Comparison of ENCODE assay signal across 26 cellular contexts in the genomic region with DNA sequence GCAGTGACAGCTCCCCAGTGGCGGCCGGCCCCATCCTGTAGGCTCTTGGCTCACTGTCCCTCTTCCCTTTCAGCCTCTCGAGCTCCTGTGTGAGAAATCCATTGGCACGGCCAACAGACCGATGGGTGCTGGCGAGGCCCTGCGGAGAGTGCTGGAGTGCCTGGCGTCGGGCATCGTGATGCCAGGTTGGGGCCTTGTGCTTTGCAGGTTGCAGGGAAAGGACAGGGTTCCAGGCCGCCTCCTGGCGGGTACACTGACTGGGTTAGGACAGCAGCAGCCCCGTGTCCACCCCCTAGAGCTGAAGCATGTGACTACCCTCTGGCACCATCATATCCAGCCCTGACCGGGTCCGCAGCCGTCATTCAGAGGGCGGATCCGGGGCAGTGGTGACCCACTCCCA.
"Had no signal": no experiment of that assay in that cellular context is flagged by ENCODE, and none has a peak within 500 bp of the region (broad histone marks: within the 10 kb centered on the region; RNA-seq: fewer than 3 reads in every experiment).

No MANE protein-coding gene starts in this region.

- DNase-seq: activated CD4-positive, alpha-beta memory T cell treated with anti-CD3 and anti-CD28 coated beads for 36 hours; activated CD4-positive, alpha-beta T cell treated with anti-CD3 and anti-CD28 coated beads, Interleukin-2, amount 10 ng/mL, durations not matched to agents 7 days and 5 days; activated CD4-positive, CD25-positive, alpha-beta regulatory T cell; activated CD8-positive, alpha-beta memory T cell treated with anti-CD3 and anti-CD28 coated beads for 24 hours; activated effector memory CD4-positive, alpha-beta T cell treated with anti-CD3 and anti-CD28 coated beads, Interleukin-2, amount 50 U/mL, for 16 hours; activated naive CD4-positive, alpha-beta T cell treated with Interleukin-2 at 50 U/mL for 16 hours; activated naive CD8-positive, alpha-beta T cell treated with anti-CD3 and anti-CD28 coated beads for 36 hours; activated T-cell treated with anti-CD3 and anti-CD28 coated beads, Interleukin-2, amount 50 U/mL, for 4 hours; anterior cingulate cortex; caudate nucleus; Karpas-422; MM.1S; NCI-H1105 treated with DMSO at 0.1 percent for 48 hours; NCI-H1436 treated with DMSO at 0.1 percent for 48 hours; NCI-H187; NCI-H2081; NCI-H510A treated with DMSO at 0.1 percent for 48 hours; NCI-H69; NK-92 treated with Interleukin-12 subunit alpha and Interleukin-12 subunit beta, amount 100 ng/mL, for 24 hours; OCI-M1; RPMI8226; SHP77; T-helper 9 cell had no signal

- H3K9me3 Mint-ChIP-seq: activated CD4-positive, alpha-beta memory T cell treated with anti-CD3 and anti-CD28 coated beads for 36 hours; activated CD4-positive, alpha-beta T cell treated with anti-CD3 and anti-CD28 coated beads, Interleukin-2, amount 10 ng/mL, durations not matched to agents 7 days and 5 days; activated naive CD8-positive, alpha-beta T cell treated with anti-CD3 and anti-CD28 coated beads for 36 hours; activated T-cell treated with anti-CD3 and anti-CD28 coated beads, Interleukin-2, amount 50 U/mL, for 4 hours; T-helper 1 cell treated with Interleukin-12 subunit alpha and Interleukin-12 subunit beta and Interleukin-4 antibody, amounts not matched to agents 30 μg/mL and 1 μg/mL, for 36 hours had no signal

- ATAC-seq: activated T-cell treated with anti-CD3 and anti-CD28 coated beads, Interleukin-2, amount 50 U/mL, for 4 hours; Panc1 had no signal

- H3K4me1 Mint-ChIP-seq: activated CD4-positive, alpha-beta T cell treated with anti-CD3 and anti-CD28 coated beads, Interleukin-2, amount 10 ng/mL, durations not matched to agents 7 days and 5 days; activated naive CD8-positive, alpha-beta T cell treated with anti-CD3 and anti-CD28 coated beads for 36 hours had no signal

- H3K27ac ChIP-seq: SJSA1 had no signal

- H3K27ac Mint-ChIP-seq: activated CD4-positive, alpha-beta memory T cell treated with anti-CD3 and anti-CD28 coated beads for 36 hours; activated CD4-positive, alpha-beta T cell treated with anti-CD3 and anti-CD28 coated beads, Interleukin-2, amount 10 ng/mL, durations not matched to agents 7 days and 5 days; activated naive CD8-positive, alpha-beta T cell treated with anti-CD3 and anti-CD28 coated beads for 36 hours; T-helper 1 cell treated with Interleukin-12 subunit alpha and Interleukin-12 subunit beta and Interleukin-4 antibody, amounts not matched to agents 30 μg/mL and 1 μg/mL, for 36 hours had no signal

- H3K27me3 Mint-ChIP-seq: activated CD4-positive, alpha-beta memory T cell treated with anti-CD3 and anti-CD28 coated beads for 36 hours; activated CD4-positive, alpha-beta T cell treated with anti-CD3 and anti-CD28 coated beads, Interleukin-2, amount 10 ng/mL, durations not matched to agents 7 days and 5 days; activated naive CD8-positive, alpha-beta T cell treated with anti-CD3 and anti-CD28 coated beads for 36 hours had no signal

- H3K4me1 ChIP-seq: SJSA1 had no signal

- H3K4me3 Mint-ChIP-seq: activated CD4-positive, alpha-beta memory T cell treated with anti-CD3 and anti-CD28 coated beads for 36 hours; activated CD4-positive, alpha-beta T cell treated with anti-CD3 and anti-CD28 coated beads, Interleukin-2, amount 10 ng/mL, durations not matched to agents 7 days and 5 days; activated naive CD8-positive, alpha-beta T cell treated with anti-CD3 and anti-CD28 coated beads for 36 hours; activated T-cell treated with anti-CD3 and anti-CD28 coated beads, Interleukin-2, amount 50 U/mL, for 4 hours; T-helper 1 cell treated with Interleukin-12 subunit alpha and Interleukin-12 subunit beta and Interleukin-4 antibody, amounts not matched to agents 30 μg/mL and 1 μg/mL, for 36 hours had no signal

- H3K27me3 ChIP-seq: SJSA1 had no signal

- H3K9me3 ChIP-seq: SJSA1 had no signal

- H3K4me3 ChIP-seq: SJSA1 had no signal
